Comparison of ENCODE assay signal across 1 cellular context in genomic region chr17:17313350-17313991, GRCh38.
TF ChIP-seq lines count a peak whose summit lies in the region.

No MANE protein-coding gene starts in this region.

TF ChIP-seq in GM12878, 131 proteins besides CTCF, POLR2A, EP300 and RAD21 (continued from another document):
- TF ChIP-seq NKRF (conservative IDR thresholded peaks at IDR 0.05): no peak
- 0 out of 2 replicates have a peak, but pooled peaks have one; percentile 45 for TF ChIP-seq YY1 (IDR thresholded peaks at IDR 0.05; ENCODE audit: low read depth, low read length)
